Comparison of ENCODE assay signal across 9 cellular contexts in genomic region chr9:137550958-137551655, GRCh38. TPM values are rescaled to one million over a fixed set of nuclear protein-coding genes. Genes with fewer than 3 reads are reported as not detected.
A peak's percentile ranks its signal among the peaks of the same experiment; 100 is the strongest.
DNase-seq lines count a peak whose midpoint lies in the region; ATAC-seq and TF ChIP-seq lines count a peak whose summit lies in the region.
"Had no signal": no experiment of that assay in that cellular context is flagged by ENCODE, and none has a peak within 500 bp of the region (broad histone marks: within the 10 kb centered on the region; RNA-seq: fewer than 3 reads in every experiment).

No MANE protein-coding gene starts in this region.

- H3K36me3 Mint-ChIP-seq in stimulated activated naive CD8-positive, alpha-beta T cell treated with anti-CD3 and anti-CD28 coated beads, Interleukin-15, Interleukin-2, amounts not matched to agents 100 ng/mL and 50 ng/mL, for 24 hours (ENCODE audit: low read depth), result peaks cover 24% of the 10 kb centered on the region

- peaks cover 0 to 8% of the 10 kb centered on the region in 2 donors for H3K36me3 ChIP-seq in body of pancreas (replicated peaks in 1 of 2; ENCODE audit: insufficient read depth in 1 of 2, low read depth in 2 of 2)

- H3K27ac ChIP-seq in body of pancreas, result peak overlapping the region; percentile 71 to 94 (median 85)

- peak; percentile 91 for DNase-seq in Daoy (ENCODE audit: low read depth)
- peak; percentile 90 for DNase-seq in HK-2 (ENCODE audit: unreplicated experiment)
- DNase-seq in NOMO-1 (lab: John Stamatoyannopoulos, UW; ENCODE audit: unreplicated experiment in 2 of 2), result peak; percentile 81 to 88
- peak in 1 of 4 donors; percentile 73 for DNase-seq in body of pancreas
- DNase-seq in kidney glomerular epithelial cell (lab: John Stamatoyannopoulos, UW), result peak; percentile 74
- DNase-seq in activated CD4-positive, alpha-beta T cell treated with anti-CD3 and anti-CD28 coated beads for 48 hours, result no peak

- TF ChIP-seq POLR2A in body of pancreas (IDR thresholded peaks at IDR 0.05), result peak in 1 of 3 donors; percentile 42

- WGBS in body of pancreas, 2 donors, result 0 to 1% methylated on average over 6 to 43 of the region's 61 CpGs

- intact Hi-C loops in body of pancreas (cut with DNase I), result no loop called here

- no peaks in the 10 kb centered on the region for H3K27me3 ChIP-seq in body of pancreas

- H3K4me1 ChIP-seq in body of pancreas, result peaks cover 35% of the 10 kb centered on the region

- peaks cover 18% of the 10 kb centered on the region for H3K4me1 Mint-ChIP-seq in stimulated activated naive CD8-positive, alpha-beta T cell treated with anti-CD3 and anti-CD28 coated beads, Interleukin-15, Interleukin-2, amounts not matched to agents 100 ng/mL and 50 ng/mL, for 24 hours (ENCODE audit: low read depth)

- H3K4me3 Mint-ChIP-seq in stimulated activated naive CD8-positive, alpha-beta T cell treated with anti-CD3 and anti-CD28 coated beads, Interleukin-15, Interleukin-2, amounts not matched to agents 100 ng/mL and 50 ng/mL, for 24 hours, result peak overlapping the region; percentile 52

- TF ChIP-seq CTCF in body of pancreas (IDR thresholded peaks at IDR 0.05), result peak in 6 of 7 experiments; percentile 26 to 58 (median 56)

- no peak overlapping the region for H3K27ac Mint-ChIP-seq in stimulated activated naive CD8-positive, alpha-beta T cell treated with anti-CD3 and anti-CD28 coated beads, Interleukin-15, Interleukin-2, amounts not matched to agents 100 ng/mL and 50 ng/mL, for 24 hours

- H3K27me3 Mint-ChIP-seq in stimulated activated naive CD8-positive, alpha-beta T cell treated with anti-CD3 and anti-CD28 coated beads, Interleukin-15, Interleukin-2, amounts not matched to agents 100 ng/mL and 50 ng/mL, for 24 hours, result no peaks in the 10 kb centered on the region
- H3K27me3 Mint-ChIP-seq: activated naive CD4-positive, alpha-beta T cell treated with anti-CD3 and anti-CD28 coated beads, Interleukin-2, amount 50 U/mL, for 24 hours had no signal

- ATAC-seq in GM21367 (IDR thresholded peaks at IDR 0.05; ENCODE audit: unreplicated experiment) (peak; percentile 32), body of pancreas (peak; percentile 57)

- H3K4me3 ChIP-seq in body of pancreas, result peak overlapping the region; percentile 24 to 57

- no peaks in the 10 kb centered on the region for H3K9me3 ChIP-seq in body of pancreas

- no peaks in the 10 kb centered on the region for H3K9me3 Mint-ChIP-seq in stimulated activated naive CD8-positive, alpha-beta T cell treated with anti-CD3 and anti-CD28 coated beads, Interleukin-15, Interleukin-2, amounts not matched to agents 100 ng/mL and 50 ng/mL, for 24 hours
- H3K9me3 Mint-ChIP-seq: activated naive CD4-positive, alpha-beta T cell treated with anti-CD3 and anti-CD28 coated beads, Interleukin-2, amount 50 U/mL, for 24 hours had no signal

RNA-seq across cellular contexts. Expression of gene MRPL41, which starts 0.6 kb away (rescaled TPM):
- total RNA-seq in Daoy (2014; rRNA removed; shearing (Covaris generic)), result 101 and 119 TPM in 2 replicates
- total RNA-seq in body of pancreas, result 10 to 100 TPM; 32.9 to 37.2 TPM

RNA-seq across cellular contexts. Expression of gene PNPLA7, which starts 0.9 kb away (rescaled TPM):
- under 0.01 TPM in 1 of 2 replicates, not detected in the other for total RNA-seq in Daoy (2014; rRNA removed; shearing (Covaris generic))
- total RNA-seq in body of pancreas, result 10 to 100 TPM; 16.1 to 27.7 TPM

RNA-seq across cellular contexts. Expression of gene DPH7, which starts 27.6 kb away (rescaled TPM):
- total RNA-seq in Daoy (2014; rRNA removed; shearing (Covaris generic)), result 56.5 and 61.9 TPM in 2 replicates
- total RNA-seq in body of pancreas, result 10 to 100 TPM; 44.4 to 46.5 TPM

RNA-seq across cellular contexts. Expression of gene ZMYND19, which starts 39.2 kb away (rescaled TPM):
- 55.7 and 64.5 TPM in 2 replicates for total RNA-seq in Daoy (2014; rRNA removed; shearing (Covaris generic))
- total RNA-seq in body of pancreas, result 1 to 10 TPM; 6.6 to 8.8 TPM

RNA-seq across cellular contexts. Expression of gene ARRDC1, which starts 54.4 kb away (rescaled TPM):
- 11.5 and 11.6 TPM in 2 replicates for total RNA-seq in Daoy (2014; rRNA removed; shearing (Covaris generic))
- total RNA-seq in body of pancreas, result 10 to 100 TPM; 78.1 to 93.6 TPM

Comparison
In these comparisons a context has a peak if more than half of its experiments do, and no peak if none do; other contexts are left out.
1. RNA of gene PNPLA7, which starts 0.9 kb away (total RNA-seq): 16.1 to 27.7 TPM in body of pancreas; under 0.01 TPM in Daoy; every median in the first group is over 10 times any median in the second.